Comparison of ENCODE assay signal across 8 cellular contexts in the genomic region with DNA sequence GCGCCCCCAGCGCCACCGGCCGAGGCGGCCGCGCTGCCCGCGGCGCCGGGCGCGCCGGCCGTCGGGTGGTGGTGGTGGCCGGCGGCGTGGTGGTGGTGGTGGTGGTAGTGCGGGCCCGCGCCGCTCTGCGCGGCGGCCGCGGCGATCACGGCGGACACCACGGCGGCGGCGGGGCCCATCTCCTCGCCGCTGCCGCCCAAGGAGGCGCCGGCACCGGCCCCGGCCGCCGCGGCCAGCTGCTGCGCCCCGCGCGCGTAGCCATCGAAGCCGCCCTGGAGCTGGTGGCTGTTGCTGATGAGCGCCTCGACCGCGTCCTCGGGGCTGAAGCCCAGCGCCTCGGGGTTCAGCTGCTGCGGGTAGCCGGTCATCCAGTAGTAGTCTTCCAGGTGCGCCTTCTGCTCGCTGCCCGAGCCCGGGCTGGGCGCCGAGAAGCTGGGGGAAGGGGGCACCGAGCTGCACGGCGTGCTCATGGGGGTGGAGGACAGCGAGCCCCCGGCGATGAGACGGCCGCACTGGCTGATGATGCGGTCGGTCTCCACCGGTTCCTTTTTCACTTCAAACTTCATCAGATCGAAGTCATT. TPM values are rescaled to one million over a fixed set of nuclear protein-coding genes. Genes with fewer than 3 reads are reported as not detected.
A peak's percentile ranks its signal among the peaks of the same experiment; 100 is the strongest.
DNase-seq lines count a peak whose midpoint lies in the region; ATAC-seq and TF ChIP-seq lines count a peak whose summit lies in the region.

No MANE protein-coding gene starts in this region.

- peaks cover 6% of the 10 kb centered on the region for H3K36me3 Mint-ChIP-seq in endothelial cell (ENCODE audit: low read depth, unreplicated experiment)

- H3K27ac Mint-ChIP-seq in endothelial cell (ENCODE audit: unreplicated experiment), result no peak overlapping the region

- peaks cover 20% of the 10 kb centered on the region for H3K4me1 Mint-ChIP-seq in endothelial cell (ENCODE audit: unreplicated experiment)

- peaks cover 6% of the 10 kb centered on the region for H3K27me3 Mint-ChIP-seq in endothelial cell (ENCODE audit: unreplicated experiment)

- in situ Hi-C loops in GM13976 (cut with MboI; ENCODE audit: low sequenced_read_pairs, unreplicated experiment), result no loop called here

- ATAC-seq in GM21737 (IDR thresholded peaks at IDR 0.05; ENCODE audit: unreplicated experiment) (no peak), GM19467 (IDR thresholded peaks at IDR 0.05; ENCODE audit: unreplicated experiment) (no peak)

- peak overlapping the region; percentile 96 for H3K4me3 Mint-ChIP-seq in endothelial cell (ENCODE audit: unreplicated experiment)

- H3K9me3 Mint-ChIP-seq in endothelial cell (ENCODE audit: unreplicated experiment), result no peaks in the 10 kb centered on the region

- TF ChIP-seq CTCF in GM13976 (IDR thresholded peaks at IDR 0.05; ENCODE audit: borderline replicate concordance, control extremely low read depth, extremely low read depth, insufficient read depth, missing control alignments) (no peak), endothelial cell (IDR thresholded peaks at IDR 0.05; ENCODE audit: unreplicated experiment) (no peak)

- peak; percentile 36 for DNase-seq in GM13976 (ENCODE audit: low spot score)
- peak; percentile 37 for DNase-seq in activated CD4-positive, alpha-beta T cell treated with anti-CD3 and anti-CD28 coated beads for 48 hours
- peak; percentile 39 for DNase-seq in endothelial cell (ENCODE audit: low spot score)
- peak; percentile 46 for DNase-seq in myocyte (ENCODE audit: low read depth)
- DNase-seq in mesenteric fat pad (ENCODE audit: low spot score), result no peak
- DNase-seq in midbrain (lab: John Stamatoyannopoulos, UW), result no peak

RNA-seq across cellular contexts. Expression of a gene that starts 1.2 kb away (rescaled TPM):
- total RNA-seq in endothelial cell (ENCODE audit: unreplicated experiment), result 31.4 TPM
- total RNA-seq in myocyte, result 24.5 and 28.6 TPM in 2 replicates
- 9.7 TPM for polyA plus RNA-seq in myocyte (2012)
- total RNA-seq in mesenteric fat pad, result 100 TPM

Comparison
In these comparisons a context has a peak if more than half of its experiments do, and no peak if none do; other contexts are left out.
1. DNase-seq: peak in GM13976 (single experiment), activated CD4-positive, alpha-beta T cell treated with anti-CD3 and anti-CD28 coated beads for 48 hours (single experiment), endothelial cell (single experiment) and myocyte (single experiment); none in mesenteric fat pad (single experiment) and midbrain (single experiment).